28 cellular contexts compared by ENCODE assay signal in the genomic region with DNA sequence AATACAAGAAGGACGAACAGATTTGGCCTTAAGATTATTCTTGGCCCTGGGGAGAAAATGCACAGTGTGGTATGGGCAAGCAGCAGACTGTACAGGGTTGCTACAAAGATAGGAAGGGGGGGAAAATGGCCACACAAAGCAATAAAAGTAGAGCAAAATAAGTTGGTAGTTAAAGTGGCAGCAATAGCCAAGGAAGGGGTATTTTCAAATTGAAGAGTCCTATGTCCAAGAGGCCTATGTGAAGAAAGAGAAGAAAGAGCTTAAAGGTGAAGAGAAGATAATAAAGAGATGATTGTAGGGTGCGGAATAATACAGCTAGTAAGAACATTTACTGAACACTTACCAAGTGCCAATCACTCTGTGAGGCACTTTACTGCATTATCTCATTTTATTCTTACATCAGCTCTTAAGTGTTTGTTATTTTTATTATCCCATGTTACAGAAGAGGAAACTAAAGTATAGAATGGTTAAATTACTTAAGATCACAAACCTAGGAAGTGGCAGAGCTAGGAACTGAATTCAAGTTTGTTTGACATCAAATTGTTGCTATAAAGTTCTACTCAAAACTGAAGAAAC.
DNase-seq lines count a peak whose midpoint lies in the region; ATAC-seq and TF ChIP-seq lines count a peak whose summit lies in the region.
"Had no signal": no experiment of that assay in that cellular context is flagged by ENCODE, and none has a peak within 500 bp of the region (broad histone marks: within the 10 kb centered on the region; RNA-seq: fewer than 3 reads in every experiment).

No MANE protein-coding gene starts in this region.

- no peak for TF ChIP-seq RAD21 in neural cell (conservative IDR thresholded peaks at IDR 0.05)

- H3K27me3 Mint-ChIP-seq in central memory CD8-positive, alpha-beta T cell: no peaks in the 10 kb centered on the region
- no peaks in the 10 kb centered on the region for H3K27me3 Mint-ChIP-seq in activated naive CD8-positive, alpha-beta T cell treated with anti-CD3 and anti-CD28 coated beads, Interleukin-2, amount 50 U/mL, for 24 hours
- H3K27me3 Mint-ChIP-seq: activated CD4-positive, alpha-beta memory T cell treated with anti-CD3 and anti-CD28 coated beads, Interleukin-2, amount 10 ng/mL, durations not matched to agents 7 days and 5 days had no signal

- peaks cover 45% of the 10 kb centered on the region for H3K4me1 Mint-ChIP-seq in central memory CD8-positive, alpha-beta T cell
- peaks cover 4% of the 10 kb centered on the region for H3K4me1 Mint-ChIP-seq in activated naive CD8-positive, alpha-beta T cell treated with anti-CD3 and anti-CD28 coated beads, Interleukin-2, amount 50 U/mL, for 24 hours

- TF ChIP-seq CTCF in neural cell (IDR thresholded peaks at IDR 0.05; ENCODE audit: poor library complexity, severe bottlenecking): no peak
- no peak for TF ChIP-seq CTCF in WERI-Rb-1 (IDR thresholded peaks at IDR 0.05; ENCODE audit: low read depth, low read length)

- H3K9me2 ChIP-seq in neural cell (ENCODE audit: insufficient read depth, low read length): no peaks in the 10 kb centered on the region

- peaks cover 64% of the 10 kb centered on the region for H3K79me2 ChIP-seq in neural cell (replicated peaks; ENCODE audit: insufficient read depth, low read length)

- no peak overlapping the region for H3K4me3 Mint-ChIP-seq in central memory CD8-positive, alpha-beta T cell
- H3K4me3 Mint-ChIP-seq in activated naive CD8-positive, alpha-beta T cell treated with anti-CD3 and anti-CD28 coated beads, Interleukin-2, amount 50 U/mL, for 24 hours: no peak overlapping the region
- H3K4me3 Mint-ChIP-seq: activated CD4-positive, alpha-beta memory T cell treated with anti-CD3 and anti-CD28 coated beads, Interleukin-2, amount 10 ng/mL, durations not matched to agents 7 days and 5 days; CD8-positive, alpha-beta T cell had no signal

- H3K36me3 ChIP-seq in neural cell (ENCODE audit: insufficient read depth, low read length): no peaks in the 10 kb centered on the region
- H3K36me3 ChIP-seq in WERI-Rb-1: no peaks in the 10 kb centered on the region

- H3K36me3 Mint-ChIP-seq in central memory CD8-positive, alpha-beta T cell (ENCODE audit: insufficient read depth): peaks cover 26% of the 10 kb centered on the region
- peaks cover 37% of the 10 kb centered on the region for H3K36me3 Mint-ChIP-seq in activated naive CD8-positive, alpha-beta T cell treated with anti-CD3 and anti-CD28 coated beads, Interleukin-2, amount 50 U/mL, for 24 hours (ENCODE audit: low read depth)

- peak overlapping the region; percentile 5 for H3K27ac Mint-ChIP-seq in central memory CD8-positive, alpha-beta T cell (ENCODE audit: low read depth)
- H3K27ac Mint-ChIP-seq in activated naive CD8-positive, alpha-beta T cell treated with anti-CD3 and anti-CD28 coated beads, Interleukin-2, amount 50 U/mL, for 24 hours: no peak overlapping the region
- H3K27ac Mint-ChIP-seq: activated CD4-positive, alpha-beta memory T cell treated with anti-CD3 and anti-CD28 coated beads, Interleukin-2, amount 10 ng/mL, durations not matched to agents 7 days and 5 days; CD8-positive, alpha-beta T cell had no signal

- H3K4me3 ChIP-seq in neural cell (ENCODE audit: low read length) (peak overlapping the region; percentile 74), WERI-Rb-1 (ENCODE audit: low read depth, low read length) (no peak overlapping the region)
- H3K4me3 ChIP-seq: adrenal gland, GM12878, left lung had no signal

- H3K27ac ChIP-seq in neural cell (ENCODE audit: low read length): no peak overlapping the region
- H3K27ac ChIP-seq in WERI-Rb-1: no peak overlapping the region
- H3K27ac ChIP-seq: adrenal gland, left lung had no signal

- no peaks in the 10 kb centered on the region for H3K9me3 Mint-ChIP-seq in central memory CD8-positive, alpha-beta T cell
- H3K9me3 Mint-ChIP-seq in activated naive CD8-positive, alpha-beta T cell treated with anti-CD3 and anti-CD28 coated beads, Interleukin-2, amount 50 U/mL, for 24 hours: no peaks in the 10 kb centered on the region
- H3K9me3 Mint-ChIP-seq: activated CD4-positive, alpha-beta memory T cell treated with anti-CD3 and anti-CD28 coated beads, Interleukin-2, amount 10 ng/mL, durations not matched to agents 7 days and 5 days; CD8-positive, alpha-beta T cell had no signal

- no peak for TF ChIP-seq EP300 in neural cell (conservative IDR thresholded peaks at IDR 0.05; ENCODE audit: poor library complexity, severe bottlenecking)

- peak overlapping the region; percentile 85 for H3K4me2 ChIP-seq in neural cell (ENCODE audit: low read length)

- DNase-seq in left ventricle myocardium superior: no peak
- DNase-seq in cardiac septum (ENCODE audit: low spot score): no peak
- no peak for DNase-seq in central memory CD8-positive, alpha-beta T cell (ENCODE audit: low spot score in 2 of 2)
- no peak for DNase-seq in activated naive CD4-positive, alpha-beta T cell treated with Interleukin-2 at 50 U/mL for 16 hours
- DNase-seq in activated naive CD8-positive, alpha-beta T cell treated with anti-CD3 and anti-CD28 coated beads, Interleukin-2, amount 50 U/mL, for 24 hours: no peak
- no peak for DNase-seq in WERI-Rb-1
- DNase-seq: activated CD4-positive, alpha-beta memory T cell treated with anti-CD3 and anti-CD28 coated beads, Interleukin-2, amount 10 ng/mL, durations not matched to agents 7 days and 5 days; activated CD4-positive, CD25-positive, alpha-beta regulatory T cell treated with anti-CD3 and anti-CD28 coated beads, Interleukin-2, amount 50 U/mL, for 72 hours; activated CD8-positive, alpha-beta memory T cell treated with anti-CD3 and anti-CD28 coated beads, Interleukin-2, amount 50 U/mL, for 4 hours; activated naive CD4-positive, alpha-beta T cell; adrenal gland; CD8-positive, alpha-beta T cell; cortex of kidney; effector memory CD4-positive, alpha-beta T cell; EL; left lung; NCI-H1436; NCI-H2081; NCI-H345; NCI-H69; nucleus accumbens; SHP77; stimulated activated CD4-positive, alpha-beta T cell treated with anti-CD3 and anti-CD28 coated beads, Interleukin-15, amount 100 ng/mL, for 24 hours; stimulated activated CD4-positive, alpha-beta T cell treated with anti-CD3 and anti-CD28 coated beads, Interleukin-4, amount 100 ng/mL, for 4 hours had no signal

- no peaks in the 10 kb centered on the region for H4K20me1 ChIP-seq in neural cell (ENCODE audit: insufficient read depth)

- no peak overlapping the region for H2AFZ ChIP-seq in neural cell (ENCODE audit: low read depth, low read length)

- H3K27me3 ChIP-seq in neural cell (ENCODE audit: insufficient read depth, low read depth, low read length): no peaks in the 10 kb centered on the region
- no peaks in the 10 kb centered on the region for H3K27me3 ChIP-seq in WERI-Rb-1 (ENCODE audit: insufficient read depth, low read depth, severe bottlenecking)
- H3K27me3 ChIP-seq: adrenal gland, left lung had no signal

- no peaks in the 10 kb centered on the region for H3K9me3 ChIP-seq in neural cell (ENCODE audit: low read length)
- H3K9me3 ChIP-seq in WERI-Rb-1 (ENCODE audit: severe bottlenecking): no peaks in the 10 kb centered on the region
- H3K9me3 ChIP-seq: adrenal gland, left lung had no signal

- no peaks in the 10 kb centered on the region for H3F3A ChIP-seq in neural cell (ENCODE audit: insufficient read depth, low read length, poor library complexity, severe bottlenecking)

- intact Hi-C loops in left ventricle myocardium superior (cut with micrococcal nuclease) (no loop called here), cardiac septum (cut with DNase I) (loop anchor here (5.0 kb wide), 1 partner anchor 99 kb away; the partner anchor contains the start of gene EPS15)

- no peak overlapping the region for H3K9ac ChIP-seq in neural cell (ENCODE audit: low read length)

- ATAC-seq in left ventricle myocardium superior: peak; percentile 18
- no peak for ATAC-seq in central memory CD8-positive, alpha-beta T cell (replicated peaks; ENCODE audit: extremely low read depth, poor library complexity, severe bottlenecking)
- ATAC-seq in activated naive CD8-positive, alpha-beta T cell treated with anti-CD3 and anti-CD28 coated beads, Interleukin-2, amount 50 U/mL, for 24 hours: no peak
- ATAC-seq: CD8-positive, alpha-beta T cell; GM12878; HCT116; HepG2; left lung had no signal

TF ChIP-seq in neural cell, 6 proteins besides CTCF, POLR2A, EP300 and RAD21:
- TF ChIP-seq MXI1 (conservative IDR thresholded peaks at IDR 0.05; ENCODE audit: poor library complexity, severe bottlenecking): no peak
- no peak for TF ChIP-seq SMC3 (conservative IDR thresholded peaks at IDR 0.05; ENCODE audit: poor library complexity)
- TF ChIP-seq REST (IDR thresholded peaks at IDR 0.05; ENCODE audit: borderline replicate concordance): no peak
- TF ChIP-seq POLR2AphosphoS5 (IDR thresholded peaks at IDR 0.05): no peak
- TF ChIP-seq EZH2 (IDR thresholded peaks at IDR 0.05; ENCODE audit: borderline replicate concordance, insufficient read depth, low read length, poor library complexity, severe bottlenecking): no peak
- TF ChIP-seq TAF1 (IDR thresholded peaks at IDR 0.05; ENCODE audit: low read depth): no peak
